ENCODE assay signal across 8 cellular contexts in genomic region chr17:7238418-7239090, GRCh38. TPM values are rescaled to one million over a fixed set of nuclear protein-coding genes. Genes with fewer than 3 reads are reported as not detected.
DNase-seq lines count a peak whose midpoint lies in the region; ATAC-seq and TF ChIP-seq lines count a peak whose summit lies in the region.

No MANE protein-coding gene starts in this region.

- peak overlapping the region; percentile 98 for H3K27ac ChIP-seq in hepatocyte
- H3K27ac ChIP-seq in skeletal muscle tissue (ENCODE audit: low read depth, low read length): peak overlapping the region; percentile 97

- no peaks in the 10 kb centered on the region for H4K20me1 ChIP-seq in hepatocyte (ENCODE audit: insufficient read depth, poor library complexity, severe bottlenecking)

- peak overlapping the region; percentile 92 for H3K4me2 ChIP-seq in hepatocyte

- POLR2A ChIA-PET in AG04449 (lab: Yijun Ruan, JAX): interaction anchor here (0.6 to 3.1 kb wide), 3 partner anchors 16 to 203 kb away, joined by 3 to 23 read pairs (median 4); partner anchors contain the start of genes ACADVL, DLG4 and SLC16A13

- H3K79me2 ChIP-seq in hepatocyte: peaks cover 69% of the 10 kb centered on the region

- peak overlapping the region; percentile 11 for H2AFZ ChIP-seq in hepatocyte

- ATAC-seq in HG02642 (IDR thresholded peaks at IDR 0.05; ENCODE audit: poor library complexity, unreplicated experiment) (no peak), HG02610 (IDR thresholded peaks at IDR 0.05; ENCODE audit: unreplicated experiment) (no peak), HG03460 (IDR thresholded peaks at IDR 0.05; ENCODE audit: unreplicated experiment) (no peak)

- H3K36me3 Mint-ChIP-seq in activated naive CD8-positive, alpha-beta T cell treated with anti-CD3 and anti-CD28 coated beads for 36 hours: peaks cover 37% of the 10 kb centered on the region

- H3K4me1 Mint-ChIP-seq in activated naive CD8-positive, alpha-beta T cell treated with anti-CD3 and anti-CD28 coated beads for 36 hours: peaks cover 59% of the 10 kb centered on the region

- H3K9me3 Mint-ChIP-seq in activated naive CD8-positive, alpha-beta T cell treated with anti-CD3 and anti-CD28 coated beads for 36 hours: no peaks in the 10 kb centered on the region

- H3K4me3 ChIP-seq in AG04449 (ENCODE audit: low read depth, low read length) (peak overlapping the region; percentile 84), HFF-Myc (replicated peaks; ENCODE audit: low read depth, low read length) (peak overlapping the region; percentile 98), hepatocyte (peak overlapping the region; percentile 65), skeletal muscle tissue (ENCODE audit: low read length in 3 of 3) (peak overlapping the region; percentile 86 to 91 (median 88))

- peaks cover 3% of the 10 kb centered on the region for H3K27me3 Mint-ChIP-seq in activated naive CD8-positive, alpha-beta T cell treated with anti-CD3 and anti-CD28 coated beads for 36 hours

- DNase-seq in AG04449 (ENCODE audit: low read depth, low spot score): no peak
- DNase-seq in HFF-Myc (ENCODE audit: extremely low read depth, low read depth): no peak
- peak; percentile 28 for DNase-seq in activated naive CD8-positive, alpha-beta T cell treated with anti-CD3 and anti-CD28 coated beads for 36 hours
- DNase-seq in hepatocyte (ENCODE audit: low spot score): peak; percentile 61

- peak overlapping the region; percentile 89 to 98 (median 96) for H3K9ac ChIP-seq in skeletal muscle tissue (ENCODE audit: low read depth in 1 of 3, low read length in 3 of 3)

- H3K36me3 ChIP-seq in hepatocyte (replicated peaks; ENCODE audit: insufficient read depth, low read depth) (no peaks in the 10 kb centered on the region), skeletal muscle tissue (ENCODE audit: control insufficient read depth in 3 of 3, insufficient read depth in 3 of 3, low read length in 3 of 3) (peaks cover 12 to 29% (median 23%) of the 10 kb centered on the region in 3 donors)

- CTCF ChIA-PET in AG04449 (lab: Yijun Ruan, JAX): interaction anchor here (0.7 to 1.0 kb wide), 2 partner anchors 58 to 490 kb away, joined by 3 read pairs; no protein-coding TSS in a partner anchor

- H3K27me3 ChIP-seq in hepatocyte (no peaks in the 10 kb centered on the region), skeletal muscle tissue (ENCODE audit: control insufficient read depth in 3 of 3, insufficient read depth in 3 of 3, low read length in 3 of 3) (no peaks in the 10 kb centered on the region)

- peak overlapping the region; percentile 98 for H3K4me3 Mint-ChIP-seq in activated naive CD8-positive, alpha-beta T cell treated with anti-CD3 and anti-CD28 coated beads for 36 hours

- H3K27ac Mint-ChIP-seq in activated naive CD8-positive, alpha-beta T cell treated with anti-CD3 and anti-CD28 coated beads for 36 hours: peak overlapping the region; percentile 97

- no peaks in the 10 kb centered on the region for H3K9me3 ChIP-seq in hepatocyte (ENCODE audit: low read depth)
- no peaks in the 10 kb centered on the region for H3K9me3 ChIP-seq in skeletal muscle tissue (ENCODE audit: control insufficient read depth in 3 of 3, low read length in 3 of 3)

- no peaks in the 10 kb centered on the region for H3K9me2 ChIP-seq in hepatocyte (replicated peaks; ENCODE audit: insufficient read depth)

- TF ChIP-seq CTCF in AG04449 (IDR thresholded peaks at IDR 0.05; ENCODE audit: insufficient read depth, low read length, missing control alignments) (no peak), HFF-Myc (IDR thresholded peaks at IDR 0.05; ENCODE audit: low read depth, low read length, missing control alignments) (no peak), hepatocyte (IDR thresholded peaks at IDR 0.05; ENCODE audit: poor library complexity) (no peak)

- peaks cover 30% of the 10 kb centered on the region for H3K4me1 ChIP-seq in hepatocyte (ENCODE audit: insufficient read depth)
- H3K4me1 ChIP-seq in skeletal muscle tissue (ENCODE audit: control insufficient read depth in 3 of 3, insufficient read depth in 3 of 3, low read length in 3 of 3): peaks cover 38 to 46% (median 38%) of the 10 kb centered on the region in 3 donors

- WGBS in hepatocyte (ENCODE audit: low lambda C conversion rate, missing lambda C conversion rate): under 1% methylated on average over 22 of the region's 39 CpGs

RNA-seq across cellular contexts. Expression of gene PHF23, which starts 0.7 kb away (rescaled TPM):
- 10 to 100 TPM; 28.1 to 28.8 TPM for total RNA-seq in activated naive CD8-positive, alpha-beta T cell treated with anti-CD3 and anti-CD28 coated beads for 36 hours
- total RNA-seq in hepatocyte (53.9 and 57.9 TPM in 2 replicates), skeletal muscle tissue (30.3 TPM)
- 77.7 and 78.6 TPM in 2 replicates for polyA plus RNA-seq in hepatocyte

RNA-seq across cellular contexts. Expression of gene GABARAP, which starts 3.7 kb away (rescaled TPM):
- 100 to 1,000 TPM; 112 to 113 TPM for total RNA-seq in activated naive CD8-positive, alpha-beta T cell treated with anti-CD3 and anti-CD28 coated beads for 36 hours
- total RNA-seq in hepatocyte (309 and 327 TPM in 2 replicates), skeletal muscle tissue (259 TPM)
- 992 and 1,031 TPM in 2 replicates for polyA plus RNA-seq in hepatocyte

RNA-seq across cellular contexts. Expression of gene DVL2, which starts 4.2 kb away (rescaled TPM):
- 10 to 100 TPM; 64.4 to 66.5 TPM for total RNA-seq in activated naive CD8-positive, alpha-beta T cell treated with anti-CD3 and anti-CD28 coated beads for 36 hours
- total RNA-seq in hepatocyte: 56.1 and 62.1 TPM in 2 replicates
- 74.6 and 74.7 TPM in 2 replicates for polyA plus RNA-seq in hepatocyte
- 63.2 TPM for total RNA-seq in skeletal muscle tissue

RNA-seq across cellular contexts. Expression of gene CTDNEP1, which starts 13.0 kb away (rescaled TPM):
- total RNA-seq in activated naive CD8-positive, alpha-beta T cell treated with anti-CD3 and anti-CD28 coated beads for 36 hours: 100 to 1,000 TPM; 180 to 191 TPM
- total RNA-seq in hepatocyte: 44.6 and 62.7 TPM in 2 replicates
- polyA plus RNA-seq in hepatocyte: 86.9 and 96.7 TPM in 2 replicates
- 39.7 TPM for total RNA-seq in skeletal muscle tissue

RNA-seq across cellular contexts. Expression of gene ELP5, which starts 13.5 kb away (rescaled TPM):
- total RNA-seq in activated naive CD8-positive, alpha-beta T cell treated with anti-CD3 and anti-CD28 coated beads for 36 hours: 100 to 1,000 TPM in 1 of 2 experiments, 10 to 100 TPM in 1; 99.0 to 110 TPM
- total RNA-seq in hepatocyte (30.4 and 30.6 TPM in 2 replicates), skeletal muscle tissue (28.2 TPM)
- polyA plus RNA-seq in hepatocyte: 38.0 and 49.6 TPM in 2 replicates

Comparison
In these comparisons a context has a peak if more than half of its experiments do, and no peak if none do; other contexts are left out.
1. DNase-seq: peak in activated naive CD8-positive, alpha-beta T cell treated with anti-CD3 and anti-CD28 coated beads for 36 hours (single experiment) and hepatocyte (single experiment); none in AG04449 (single experiment) and HFF-Myc (single experiment).
2. Peak in every context shown above with its lines, with median percentiles within 50 percentile points of each other: H3K4me3 ChIP-seq.